In genomic region chr7:128349121-128349825, GRCh38 we compare ENCODE assay signal across 23 cellular contexts. TPM values are rescaled to one million over a fixed set of nuclear protein-coding genes. Genes with fewer than 3 reads are reported as not detected.
DNase-seq lines count a peak whose midpoint lies in the region; ATAC-seq, FAIRE-seq and TF ChIP-seq lines count a peak whose summit lies in the region.
"Had no signal": no experiment of that assay in that cellular context is flagged by ENCODE, and none has a peak within 500 bp of the region (broad histone marks: within the 10 kb centered on the region; RNA-seq: fewer than 3 reads in every experiment).

No MANE protein-coding gene starts in this region.

- no peaks in the 10 kb centered on the region for H3K36me3 Mint-ChIP-seq in CD8-positive, alpha-beta T cell

- H3K14ac ChIP-seq in H1 (ENCODE audit: insufficient read length): no peak overlapping the region
- H3K14ac ChIP-seq in trophoblast cell (ENCODE audit: low read length): peak overlapping the region; percentile 55

- H2AK5ac ChIP-seq in H1 (ENCODE audit: low read depth, low read length) (no peak overlapping the region), trophoblast cell (ENCODE audit: low read length) (no peak overlapping the region)

- H3K18ac ChIP-seq in H1 (ENCODE audit: extremely low read depth, low read length) (no peak overlapping the region), trophoblast cell (ENCODE audit: low read length) (no peak overlapping the region)

- TF ChIP-seq CTCF in CD8-positive, alpha-beta T cell (IDR thresholded peaks at IDR 0.05): no peak
- TF ChIP-seq CTCF in SK-N-SH (IDR thresholded peaks at IDR 0.05) (no peak), H1 (IDR thresholded peaks at IDR 0.05; ENCODE audit: control extremely low read depth in 1 of 3, insufficient read depth in 1 of 3, low read depth in 1 of 3, low read length in 3 of 3) (no peak), sigmoid colon (IDR thresholded peaks at IDR 0.05) (no peak)

- H3K4me1 ChIP-seq in CD8-positive, alpha-beta T cell (ENCODE audit: insufficient read depth, low read length): peaks cover 4% of the 10 kb centered on the region
- H3K4me1 ChIP-seq in SK-N-SH (ENCODE audit: control insufficient read depth in 1 of 2, insufficient read depth in 2 of 2, low read depth in 1 of 2, low read length in 1 of 2) (peaks cover 0 to 43% of the 10 kb centered on the region in 2 experiments; a peak in 2 of 4 replicates), H1 (replicated peaks in 1 of 4; ENCODE audit: control insufficient read depth in 3 of 4, insufficient read depth in 4 of 4, low read length in 3 of 4) (peaks cover 0 to 7% (median 5%) of the 10 kb centered on the region in 4 experiments; a peak in 6 of 7 replicates), trophoblast cell (ENCODE audit: control insufficient read depth in 1 of 2, insufficient read depth in 2 of 2, low read length in 2 of 2) (peaks cover 17 to 31% of the 10 kb centered on the region in 2 experiments), sigmoid colon (peaks cover 0 to 14% (median 14%) of the 10 kb centered on the region in 4 donors)

- H3K56ac ChIP-seq in H1 (replicated peaks; ENCODE audit: insufficient read length, low read depth, low read length): no peak overlapping the region

- peaks cover 3% of the 10 kb centered on the region; the same call in 1 of the 2 replicates for H3K23me2 ChIP-seq in H1 (ENCODE audit: low read depth, low read length)

- H3K4me1 Mint-ChIP-seq in CD8-positive, alpha-beta T cell (ENCODE audit: low read depth): peaks cover 8% of the 10 kb centered on the region

- no peak overlapping the region for H4K5ac ChIP-seq in H1 (ENCODE audit: insufficient read length, low read depth, low read length)

- no peaks in the 10 kb centered on the region for H3K36me3 ChIP-seq in CD8-positive, alpha-beta T cell (ENCODE audit: insufficient read depth, low read length)
- H3K36me3 ChIP-seq in SK-N-SH (replicated peaks in 1 of 2; ENCODE audit: control insufficient read depth in 1 of 2, insufficient read depth in 2 of 2, low read length in 1 of 2) (no peaks in the 10 kb centered on the region), H1 (ENCODE audit: control insufficient read depth in 2 of 4, insufficient read depth in 4 of 4, low read length in 3 of 4) (peaks cover 0 to 6% (median 0%) of the 10 kb centered on the region in 4 experiments; a peak in 1 of 8 replicates), trophoblast cell (ENCODE audit: control insufficient read depth in 1 of 2, insufficient read depth in 2 of 2, low read length in 2 of 2) (peaks cover 24 to 28% of the 10 kb centered on the region in 2 experiments), sigmoid colon (no peaks in the 10 kb centered on the region)
- H3K36me3 ChIP-seq: SJCRH30 had no signal

- H3K4me2 ChIP-seq in SK-N-SH (no peak overlapping the region), H1 (ENCODE audit: insufficient read depth in 1 of 2, low read depth in 2 of 2, low read length in 2 of 2) (no peak overlapping the region), trophoblast cell (ENCODE audit: low read length) (no peak overlapping the region)

- TF ChIP-seq POLR2A in H1 (IDR thresholded peaks at IDR 0.05; ENCODE audit: control extremely low read depth in 1 of 2, low read depth in 2 of 2, low read length in 2 of 2): no peak
- TF ChIP-seq POLR2A in sigmoid colon (IDR thresholded peaks at IDR 0.05): no peak

- no peaks in the 10 kb centered on the region for H3F3A ChIP-seq in SK-N-SH (replicated peaks; ENCODE audit: insufficient read depth)

- no peak for DNase-seq in CD8-positive, alpha-beta T cell
- peak; percentile 66 for DNase-seq in SK-N-SH
- no peak for DNase-seq in H1 (ENCODE audit: low read depth in 1 of 2, low spot score in 2 of 2)
- no peak for DNase-seq in trophoblast cell
- DNase-seq in SKM-1 (lab: John Stamatoyannopoulos, UW; ENCODE audit: unreplicated experiment): no peak
- DNase-seq in sigmoid colon: no peak
- DNase-seq in NCI-H2107 (lab: John Stamatoyannopoulos, UW): no peak
- DNase-seq: C1 segment of cervical spinal cord, GDM1, KG1, NCI-H1092 treated with DMSO at 0.1 percent for 48 hours, NCI-H146, NCI-H2081, NCI-H446, NCI-H526 had no signal

- H3K79me2 ChIP-seq in SK-N-SH (ENCODE audit: insufficient read depth) (no peaks in the 10 kb centered on the region), H1 (ENCODE audit: control insufficient read depth in 1 of 2, insufficient read depth in 2 of 2, low read length in 2 of 2) (no peaks in the 10 kb centered on the region), trophoblast cell (ENCODE audit: control insufficient read depth, insufficient read depth, low read length, poor library complexity) (no peaks in the 10 kb centered on the region)

- H4K8ac ChIP-seq in H1 (ENCODE audit: extremely low read depth, insufficient read depth, low read length) (no peak overlapping the region), trophoblast cell (ENCODE audit: low read depth, low read length) (peak overlapping the region; percentile 13)

- ATAC-seq in CD8-positive, alpha-beta T cell: no peak
- ATAC-seq in HG02938 (IDR thresholded peaks at IDR 0.05; ENCODE audit: unreplicated experiment): no peak

- no peak overlapping the region for H3K27ac ChIP-seq in CD8-positive, alpha-beta T cell (ENCODE audit: low read depth, low read length)
- peak overlapping the region in 1 of 2 experiments; percentile 92; a peak in 2 of 4 replicates for H3K27ac ChIP-seq in SK-N-SH (ENCODE audit: low read depth in 2 of 2, low read length in 1 of 2)
- H3K27ac ChIP-seq in H1 (ENCODE audit: low read depth, low read length): no peak overlapping the region
- H3K27ac ChIP-seq in trophoblast cell (ENCODE audit: low read depth, low read length): no peak overlapping the region
- H3K27ac ChIP-seq in sigmoid colon: no peak overlapping the region
- H3K27ac ChIP-seq: SJCRH30 had no signal

- H3K9me3 ChIP-seq in CD8-positive, alpha-beta T cell (ENCODE audit: low read length): no peaks in the 10 kb centered on the region
- no peaks in the 10 kb centered on the region for H3K9me3 ChIP-seq in SK-N-SH
- H3K9me3 ChIP-seq in H1 (ENCODE audit: insufficient read depth in 2 of 2, low read depth in 1 of 2, low read length in 1 of 2): no peaks in the 10 kb centered on the region; a peak in 1 of 4 replicates
- peaks cover 10% of the 10 kb centered on the region for H3K9me3 ChIP-seq in trophoblast cell (ENCODE audit: insufficient read depth, low read depth, low read length)
- H3K9me3 ChIP-seq in sigmoid colon: no peaks in the 10 kb centered on the region
- H3K9me3 ChIP-seq: SJCRH30 had no signal

- peaks cover 29% of the 10 kb centered on the region for H3K27me3 Mint-ChIP-seq in CD8-positive, alpha-beta T cell (ENCODE audit: low read depth)

- intact Hi-C loops in CD8-positive, alpha-beta T cell (cut with DNase I, micrococcal nuclease): loop anchor here (5.0 to 10.0 kb wide), 8 partner anchors 58 to 1706 kb away; partner anchors contain the start of genes ZNF800 (in 2 of the 2), ATP6V1F (in 1 of the 2), CALU (in 1 of the 2) and IMPDH1 (in 1 of the 2)
- intact Hi-C loops in sigmoid colon (cut with DNase I): loop anchor here (5.0 kb wide), 1 partner anchor 113 kb away; no protein-coding TSS in a partner anchor

- TF ChIP-seq EP300 in SK-N-SH (IDR thresholded peaks at IDR 0.05; ENCODE audit: borderline replicate concordance in 1 of 2, low read depth in 1 of 2, low read length in 1 of 2) (peak in 1 of 2 experiments; percentile 44; a peak in 2 of 4 replicates), H1 (IDR thresholded peaks at IDR 0.05; ENCODE audit: borderline replicate concordance in 1 of 2, low read depth in 2 of 2, low read length in 2 of 2) (no peak), sigmoid colon (IDR thresholded peaks at IDR 0.05) (no peak)

- H4K91ac ChIP-seq in H1 (replicated peaks; ENCODE audit: insufficient read length, low read length) (no peak overlapping the region), trophoblast cell (ENCODE audit: low read depth, low read length) (peak overlapping the region; percentile 56)

- H3K9ac ChIP-seq in SK-N-SH (no peak overlapping the region), H1 (replicated peaks in 1 of 4; ENCODE audit: extremely low read depth in 1 of 4, low read depth in 3 of 4, low read length in 3 of 4) (no peak overlapping the region), trophoblast cell (ENCODE audit: low read length) (no peak overlapping the region)

- FAIRE-seq in H1 (lab: Jason Lieb, UNC): no peak
- FAIRE-seq: GM19239, H54, RCC 7860 had no signal

- H3K4me3 ChIP-seq in CD8-positive, alpha-beta T cell (ENCODE audit: low read depth, low read length): no peak overlapping the region
- H3K4me3 ChIP-seq in SK-N-SH (ENCODE audit: low read depth in 2 of 2, low read length in 1 of 2): no peak overlapping the region
- H3K4me3 ChIP-seq in H1 (ENCODE audit: extremely low read depth in 1 of 4, insufficient read depth in 2 of 4, low read depth in 3 of 4, low read length in 4 of 4): no peak overlapping the region
- H3K4me3 ChIP-seq in trophoblast cell (ENCODE audit: low read depth, low read length): no peak overlapping the region
- H3K4me3 ChIP-seq in sigmoid colon: no peak overlapping the region
- H3K4me3 ChIP-seq: SJCRH30 had no signal

- H2BK12ac ChIP-seq in H1 (ENCODE audit: low read depth, low read length) (no peak overlapping the region), trophoblast cell (ENCODE audit: low read length) (peak overlapping the region; percentile 51)

- H3K4me3 Mint-ChIP-seq in CD8-positive, alpha-beta T cell: peak overlapping the region; percentile 5

- no peak overlapping the region for H3K27ac Mint-ChIP-seq in CD8-positive, alpha-beta T cell

- no peaks in the 10 kb centered on the region for H3K79me1 ChIP-seq in H1 (ENCODE audit: low read depth, low read length)
- peaks cover 3% of the 10 kb centered on the region for H3K79me1 ChIP-seq in trophoblast cell (ENCODE audit: low read length)

- H3K9me2 ChIP-seq in SK-N-SH: no peaks in the 10 kb centered on the region

- TF ChIP-seq RAD21 in SK-N-SH (IDR thresholded peaks at IDR 0.05; ENCODE audit: low read length) (no peak), H1 (IDR thresholded peaks at IDR 0.05 in 1 of 2, conservative IDR thresholded peaks at IDR 0.05 in 1 of 2; ENCODE audit: low read depth in 2 of 2, low read length in 2 of 2) (no peak)

- no peaks in the 10 kb centered on the region for H3K27me3 ChIP-seq in CD8-positive, alpha-beta T cell (ENCODE audit: insufficient read depth, low read length)
- H3K27me3 ChIP-seq in SK-N-SH (ENCODE audit: insufficient read depth) (peaks cover 7% of the 10 kb centered on the region; the same call in 1 of the 2 replicates), H1 (replicated peaks in 1 of 4; ENCODE audit: control insufficient read depth in 3 of 4, extremely low read depth in 1 of 4, insufficient read depth in 3 of 4, low read length in 3 of 4) (peaks cover 34 to 62% (median 55%) of the 10 kb centered on the region in 4 experiments), trophoblast cell (ENCODE audit: insufficient read depth, low read length) (no peaks in the 10 kb centered on the region), sigmoid colon (peaks cover 14 to 45% (median 23%) of the 10 kb centered on the region in 3 donors)
- H3K27me3 ChIP-seq: SJCRH30 had no signal

- H4K20me1 ChIP-seq in SK-N-SH (ENCODE audit: insufficient read depth) (no peaks in the 10 kb centered on the region), H1 (replicated peaks in 1 of 2; ENCODE audit: control insufficient read depth in 1 of 2, insufficient read depth in 2 of 2, low read length in 2 of 2) (peaks cover 0 to 1% of the 10 kb centered on the region in 2 experiments)

- H3K23ac ChIP-seq in H1 (ENCODE audit: insufficient read length): no peak overlapping the region
- no peak overlapping the region for H3K23ac ChIP-seq in trophoblast cell (ENCODE audit: low read length)

- H3K4ac ChIP-seq in H1 (replicated peaks; ENCODE audit: insufficient read length, low read depth, low read length) (no peak overlapping the region), trophoblast cell (ENCODE audit: low read depth, low read length) (no peak overlapping the region)

- 44% methylated on average over 8 of the region's 8 CpGs for WGBS in SK-N-SH (ENCODE audit: low lambda C conversion rate)
- WGBS in H1 (ENCODE audit: extremely low coverage in 1 of 2, insufficient coverage in 1 of 2, insufficient read length in 1 of 2, insufficient replicate concordance in 2 of 2, low coverage in 1 of 2, low lambda C conversion rate in 2 of 2, missing lambda C conversion rate in 1 of 2), 2 experiments: 69% methylated on average over 7 of the region's 8 CpGs; no CpG with 5 or more reads in 1 of the 2 experiments
- no CpG with 5 or more reads among the region's 8 CpGs for WGBS in trophoblast cell (ENCODE audit: extremely low coverage, insufficient coverage, insufficient read length)
- 66 to 69% methylated on average over 8 of the region's 8 CpGs for WGBS in sigmoid colon, 2 donors

- no peaks in the 10 kb centered on the region for H3K9me3 Mint-ChIP-seq in CD8-positive, alpha-beta T cell

- no peak overlapping the region for H4K12ac ChIP-seq in trophoblast cell (ENCODE audit: low read depth, low read length)

- H2AFZ ChIP-seq in SK-N-SH (ENCODE audit: low read depth) (no peak overlapping the region), H1 (ENCODE audit: low read length) (no peak overlapping the region), trophoblast cell (ENCODE audit: insufficient read depth, low read length, poor library complexity) (no peak overlapping the region)

- CTCF ChIA-PET in CD8-positive, alpha-beta T cell (lab: Charles Lee): interaction anchor here (0.8 to 5.4 kb wide), 6 partner anchors 10 to 78 kb away, joined by 3 to 74 read pairs (median 10); no protein-coding TSS in a partner anchor
- CTCF ChIA-PET in SK-N-SH (lab: Yijun Ruan, JAX): interaction anchor here (0.7 to 15.8 kb wide), 11 partner anchors 9 to 717 kb away, joined by 3 to 1786 read pairs (median 22); partner anchors contain the start of genes HILPDA, IMPDH1 and PRRT4
- CTCF ChIA-PET in H1 (lab: Charles Lee; ENCODE audit: partially characterized antibody): interaction anchor here (1.0 to 13.6 kb wide), 10 partner anchors 9 to 111 kb away, joined by 4 to 345 read pairs (median 12); partner anchors contain the start of gene PRRT4

- H2BK20ac ChIP-seq in H1 (ENCODE audit: low read length): no peak overlapping the region

- no peak overlapping the region for H2BK120ac ChIP-seq in H1 (replicated peaks; ENCODE audit: low read depth, low read length)
- no peak overlapping the region for H2BK120ac ChIP-seq in trophoblast cell (ENCODE audit: insufficient read depth, low read length, poor library complexity)

- POLR2A ChIA-PET in CD8-positive, alpha-beta T cell (lab: Charles Lee): no interaction called here
- POLR2A ChIA-PET in SK-N-SH (lab: Yijun Ruan, JAX): interaction anchor here (0.6 to 5.1 kb wide), 9 partner anchors 9 to 176 kb away, joined by 3 to 107 read pairs (median 6); partner anchors contain the start of gene HILPDA
- POLR2A ChIA-PET in H1 (lab: Charles Lee; ENCODE audit: partially characterized antibody): interaction anchor here (2.4 kb wide), 1 partner anchor 38 kb away, joined by 11 read pairs; no protein-coding TSS in a partner anchor

- H2BK5ac ChIP-seq in H1 (ENCODE audit: low read depth, low read length) (no peak overlapping the region), trophoblast cell (ENCODE audit: low read depth, low read length, poor library complexity) (no peak overlapping the region)

- H2BK15ac ChIP-seq in H1 (ENCODE audit: low read length): no peak overlapping the region

RNA-seq across cellular contexts. Expression of gene RBM28, which starts 5.6 kb away (rescaled TPM):
- 10 to 100 TPM; 13.1 to 14.7 TPM for total RNA-seq in CD8-positive, alpha-beta T cell
- 29.1 and 33.0 TPM in 2 replicates for polyA plus RNA-seq in SK-N-SH (2012; rRNA removed)
- polyA plus RNA-seq in SK-N-SH (2012; cell fraction: cytosol; rRNA removed): 23.7 and 24.9 TPM in 2 replicates
- polyA plus RNA-seq in SK-N-SH (2012; cell fraction: nucleus; rRNA removed): 72.3 and 94.0 TPM in 2 replicates
- total RNA-seq in H1 (2021; fragmentation: NEBNext Ultra II Directional; extraction: Animal tissue kit (Norgen Biotek cat#: 25700)): 65.3 and 68.0 TPM in 2 replicates
- polyA plus RNA-seq in H1 (2011; rRNA removed): 9.6 and 12.8 TPM in 2 replicates
- polyA plus RNA-seq in H1 (2011; cell fraction: cytosol; rRNA removed): 22.5 TPM
- 29.4 TPM for polyA plus RNA-seq in H1 (2011; cell fraction: nucleus; rRNA removed)
- 42.6 to 66.7 TPM (median 46.6 TPM) in 4 replicates for polyA plus RNA-seq in H1 (2012, experiment 1 of 2)
- polyA plus RNA-seq in H1 (2012, experiment 2 of 2): 5.3 TPM
- 33.8 TPM for polyA plus RNA-seq in H1 (2013, experiment 1 of 2)
- 32.7 TPM for polyA plus RNA-seq in H1 (2013, experiment 2 of 2)
- 15.3 and 17.3 TPM in 2 replicates for polyA minus RNA-seq in H1 (2011; rRNA and poly(A)+ RNA removed)
- 27.2 TPM for polyA minus RNA-seq in H1 (2011; cell fraction: cytosol; rRNA and poly(A)+ RNA removed)
- 21.5 TPM for polyA minus RNA-seq in H1 (2011; cell fraction: nucleus; rRNA and poly(A)+ RNA removed)
- 35.4 and 35.8 TPM in 2 replicates for polyA plus RNA-seq in trophoblast cell (2013)
- 10 to 100 TPM; 12.1 to 36.3 (median 17.4) TPM for total RNA-seq in sigmoid colon
- 10 to 100 TPM in 1 of 3 donors, 1 to 10 TPM in 2; 6.6 to 16.7 (median 8.6) TPM for polyA plus RNA-seq in sigmoid colon

RNA-seq across cellular contexts. Expression of gene PRRT4, which starts 12.2 kb away (rescaled TPM):
- total RNA-seq in CD8-positive, alpha-beta T cell: under 1 TPM in 1 of 2 experiments, not detected in 1; 0.28 TPM
- polyA plus RNA-seq in SK-N-SH (2012; rRNA removed): 1.5 and 3.4 TPM in 2 replicates
- polyA plus RNA-seq in SK-N-SH (2012; cell fraction: cytosol; rRNA removed): 1.8 and 5.2 TPM in 2 replicates
- polyA plus RNA-seq in SK-N-SH (2012; cell fraction: nucleus; rRNA removed): 8.1 and 19.1 TPM in 2 replicates
- 0.34 and 0.69 TPM in 2 replicates for total RNA-seq in H1 (2021; fragmentation: NEBNext Ultra II Directional; extraction: Animal tissue kit (Norgen Biotek cat#: 25700))
- 1.0 and 2.4 TPM in 2 replicates for polyA plus RNA-seq in H1 (2011; rRNA removed)
- polyA plus RNA-seq in H1 (2011; cell fraction: cytosol; rRNA removed): 0.85 TPM
- polyA plus RNA-seq in H1 (2011; cell fraction: nucleus; rRNA removed): 2.1 TPM
- 0.40 to 1.2 TPM (median 0.82 TPM) in 4 replicates for polyA plus RNA-seq in H1 (2012, experiment 1 of 2)
- polyA plus RNA-seq in H1 (2012, experiment 2 of 2): 0.54 TPM
- 1.1 TPM for polyA plus RNA-seq in H1 (2013, experiment 1 of 2)
- 1.2 TPM for polyA plus RNA-seq in H1 (2013, experiment 2 of 2)
- 0.47 TPM in 1 of 2 replicates, not detected in the other for polyA minus RNA-seq in H1 (2011; rRNA and poly(A)+ RNA removed)
- 1.2 TPM for polyA minus RNA-seq in H1 (2011; cell fraction: cytosol; rRNA and poly(A)+ RNA removed)
- polyA minus RNA-seq in H1 (2011; cell fraction: nucleus; rRNA and poly(A)+ RNA removed): 2.0 TPM
- polyA plus RNA-seq in trophoblast cell (2013): 34.4 and 34.6 TPM in 2 replicates
- total RNA-seq in sigmoid colon: 1 to 10 TPM in 1 of 4 donors, under 1 TPM in 3; 0.27 to 1.1 (median 0.83) TPM
- polyA plus RNA-seq in sigmoid colon: under 1 TPM in 1 of 3 donors, not detected in 2; 0.96 TPM
- total RNA-seq: Daoy, HT1080, OCI-LY7 had no signal
